ENCODE assay signal across 8 cellular contexts in genomic region chr7:103297837-103298179, GRCh38. TPM values are rescaled to one million over a fixed set of nuclear protein-coding genes. Genes with fewer than 3 reads are reported as not detected.
DNase-seq lines count a peak whose midpoint lies in the region; ATAC-seq and TF ChIP-seq lines count a peak whose summit lies in the region.

No MANE protein-coding gene starts in this region.

- peak overlapping the region; percentile 97 for H3K4me2 ChIP-seq in Loucy (ENCODE audit: low read depth, low read length, poor library complexity, severe bottlenecking)

- H3K9me3 Mint-ChIP-seq in endothelial cell (ENCODE audit: unreplicated experiment) = no peaks in the 10 kb centered on the region

- intact Hi-C loops in prostate gland (cut with DNase I) = no loop called here

- H3K27ac ChIP-seq in prostate gland = peak overlapping the region; percentile 77

- no peaks in the 10 kb centered on the region for H3K27me3 Mint-ChIP-seq in endothelial cell (ENCODE audit: unreplicated experiment)

- DNase-seq in endothelial cell (ENCODE audit: low spot score) (no peak), prostate gland (ENCODE audit: low spot score) (no peak), T-helper 9 cell (no peak), NCI-H2171 treated with DMSO at 0.1 percent for 48 hours (lab: John Stamatoyannopoulos, UW) (no peak)
- no peak for DNase-seq in activated CD8-positive, alpha-beta memory T cell treated with anti-CD3 and anti-CD28 coated beads, Interleukin-2, amount 50 U/mL, for 48 hours

- peaks cover 28% of the 10 kb centered on the region for H3K4me1 ChIP-seq in Loucy (ENCODE audit: insufficient read depth, low read length, poor library complexity, severe bottlenecking)
- peaks cover 7% of the 10 kb centered on the region for H3K4me1 ChIP-seq in prostate gland (replicated peaks)

- peaks cover 48% of the 10 kb centered on the region for H3K79me2 ChIP-seq in Loucy (ENCODE audit: insufficient read depth, low read length)

- H3K4me1 Mint-ChIP-seq in endothelial cell (ENCODE audit: unreplicated experiment) = peaks cover 21% of the 10 kb centered on the region

- peak overlapping the region; percentile 99; the same call in 1 of the 2 replicates for H2AFZ ChIP-seq in Loucy (ENCODE audit: low read length)

- peaks cover 27% of the 10 kb centered on the region for H4K20me1 ChIP-seq in Loucy (ENCODE audit: insufficient read depth, low read length, poor library complexity, severe bottlenecking)

- no peaks in the 10 kb centered on the region for H3F3A ChIP-seq in Loucy (ENCODE audit: low read depth)

- H3K4me3 ChIP-seq in Loucy (ENCODE audit: low read length, poor library complexity, severe bottlenecking) (peak overlapping the region; percentile 98), prostate gland (peak overlapping the region; percentile 87 to 91)

- peaks cover 7% of the 10 kb centered on the region for H3K36me3 Mint-ChIP-seq in endothelial cell (ENCODE audit: low read depth, unreplicated experiment)

- H3K9me2 ChIP-seq in Loucy (replicated peaks; ENCODE audit: low read depth, low read length) = no peaks in the 10 kb centered on the region

- H3K27me3 ChIP-seq in Loucy (ENCODE audit: insufficient read depth, low read length, poor library complexity, severe bottlenecking) (peaks cover 4% of the 10 kb centered on the region), prostate gland (replicated peaks; ENCODE audit: insufficient read depth) (no peaks in the 10 kb centered on the region)

- H3K9ac ChIP-seq in Loucy (ENCODE audit: low read depth, low read length, poor library complexity, severe bottlenecking) = peak overlapping the region; percentile 94

- H3K9me3 ChIP-seq in Loucy (ENCODE audit: insufficient read depth, low read depth, low read length) (no peaks in the 10 kb centered on the region), prostate gland (no peaks in the 10 kb centered on the region)

- ATAC-seq in GM21381 (IDR thresholded peaks at IDR 0.05; ENCODE audit: unreplicated experiment) = peak; percentile 13
- no peak for ATAC-seq in GM18873 (IDR thresholded peaks at IDR 0.05; ENCODE audit: low FRiP score, unreplicated experiment)

- H3K36me3 ChIP-seq in Loucy (ENCODE audit: insufficient read depth, low read length) (peaks cover 23% of the 10 kb centered on the region), prostate gland (no peaks in the 10 kb centered on the region)

- peak overlapping the region; percentile 72 for H3K27ac Mint-ChIP-seq in endothelial cell (ENCODE audit: unreplicated experiment)

- 0% methylated on average over 7 of the region's 7 CpGs for WGBS in prostate gland

- H3K4me3 Mint-ChIP-seq in endothelial cell (ENCODE audit: unreplicated experiment) = peak overlapping the region; percentile 95

- TF ChIP-seq CTCF in Loucy (conservative IDR thresholded peaks at IDR 0.05; ENCODE audit: low read length) (no peak), endothelial cell (IDR thresholded peaks at IDR 0.05; ENCODE audit: unreplicated experiment) (no peak), prostate gland (IDR thresholded peaks at IDR 0.05) (no peak)

- no peak for TF ChIP-seq POLR2A in prostate gland (IDR thresholded peaks at IDR 0.05)

RNA-seq across cellular contexts. Expression of gene PMPCB, which starts 0.6 kb away (rescaled TPM):
- total RNA-seq in endothelial cell (ENCODE audit: unreplicated experiment) (101 TPM), prostate gland (10 to 100 TPM; 42.4 to 57.0 TPM)

RNA-seq across cellular contexts. Expression of gene DNAJC2, which starts 46.8 kb away (rescaled TPM):
- 35.8 TPM for total RNA-seq in endothelial cell (ENCODE audit: unreplicated experiment)
- 10 to 100 TPM; 12.3 to 17.5 TPM for total RNA-seq in prostate gland

RNA-seq across cellular contexts. Expression of gene PSMC2, which starts 49.6 kb away (rescaled TPM):
- total RNA-seq in endothelial cell (ENCODE audit: unreplicated experiment) (80.5 TPM), prostate gland (100 to 1,000 TPM in 1 of 2 donors, 10 to 100 TPM in 1; 62.0 to 102 TPM)
